In the genomic region with DNA sequence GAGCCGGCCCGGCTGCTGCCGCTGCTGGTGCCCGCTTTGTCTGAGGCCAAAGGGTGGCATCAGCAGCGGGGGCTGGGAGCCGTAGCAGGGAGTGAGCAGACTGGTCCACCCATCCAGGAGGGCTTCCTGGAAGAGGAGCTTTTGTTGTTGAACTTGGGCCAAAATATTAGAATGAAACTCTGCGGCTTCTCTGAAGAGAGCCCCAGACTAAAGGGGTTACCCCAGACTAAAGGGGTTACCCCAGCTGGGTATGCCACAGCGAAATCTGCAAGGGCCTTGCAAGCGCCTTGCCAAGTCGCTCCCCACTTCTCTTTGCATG, we compare ENCODE assay signal across 14 cellular contexts.
DNase-seq lines count a peak whose midpoint lies in the region; ATAC-seq, FAIRE-seq and TF ChIP-seq lines count a peak whose summit lies in the region.
"Had no signal": no experiment of that assay in that cellular context is flagged by ENCODE, and none has a peak within 500 bp of the region (broad histone marks: within the 10 kb centered on the region; RNA-seq: fewer than 3 reads in every experiment).

No MANE protein-coding gene starts in this region.

- TF ChIP-seq CTCF in A549 (IDR thresholded peaks at IDR 0.05): no peak
- TF ChIP-seq CTCF in brain (conservative IDR thresholded peaks at IDR 0.05): no peak
- no peak for TF ChIP-seq CTCF in nephron (IDR thresholded peaks at IDR 0.05; ENCODE audit: unreplicated experiment in 3 of 3)

- no peak for ATAC-seq in A549

- H3K9me2 ChIP-seq in Karpas-422 (replicated peaks; ENCODE audit: insufficient read depth, low read length): no peaks in the 10 kb centered on the region

- no peak for TF ChIP-seq EP300 in A549 (IDR thresholded peaks at IDR 0.05)

- POLR2A ChIA-PET in A549 (lab: Yijun Ruan, JAX): no interaction called here
- POLR2A ChIA-PET in activated CD4-positive, alpha-beta memory T cell treated with anti-CD3 and anti-CD28 coated beads for 36 hours (lab: Charles Lee): no interaction called here

- H3K4me3 ChIP-seq in A549 (no peak overlapping the region), Karpas-422 (ENCODE audit: low read length) (peak overlapping the region; percentile 41)
- H3K4me3 ChIP-seq: SJCRH30 had no signal

- H3K36me3 Mint-ChIP-seq in brain: no peaks in the 10 kb centered on the region
- H3K36me3 Mint-ChIP-seq in nephron (ENCODE audit: low read depth): no peaks in the 10 kb centered on the region
- no peaks in the 10 kb centered on the region for H3K36me3 Mint-ChIP-seq in activated CD4-positive, alpha-beta memory T cell treated with anti-CD3 and anti-CD28 coated beads for 36 hours

- in situ Hi-C loops in KBM-7 (cut with MboI; ENCODE audit: low pct_unique_long_range_greater_than_20kb, low sequenced_read_pairs): no loop called here

- peak overlapping the region; percentile 57 for H3K9ac ChIP-seq in Karpas-422 (ENCODE audit: low read length)

- H3K79me2 ChIP-seq in Karpas-422 (ENCODE audit: low read length): no peaks in the 10 kb centered on the region

- no peaks in the 10 kb centered on the region for H4K20me1 ChIP-seq in Karpas-422 (ENCODE audit: insufficient read depth, low read depth, low read length)

- CTCF ChIA-PET in A549 (lab: Yijun Ruan, JAX): interaction anchor here (1.3 kb wide), 1 partner anchor 20 kb away, joined by 3 read pairs; no protein-coding TSS in a partner anchor
- CTCF ChIA-PET in activated CD4-positive, alpha-beta memory T cell treated with anti-CD3 and anti-CD28 coated beads for 36 hours (lab: Charles Lee): no interaction called here

- H3K27ac Mint-ChIP-seq in brain (peak overlapping the region; percentile 23 to 90 (median 62)), nephron (peak overlapping the region in 2 of 3 experiments; percentile 37 to 62)
- H3K27ac Mint-ChIP-seq in activated CD4-positive, alpha-beta memory T cell treated with anti-CD3 and anti-CD28 coated beads for 36 hours: no peak overlapping the region

- H3K4me1 Mint-ChIP-seq in brain (peaks cover 87% of the 10 kb centered on the region), nephron (peaks cover 41% of the 10 kb centered on the region)
- no peaks in the 10 kb centered on the region for H3K4me1 Mint-ChIP-seq in activated CD4-positive, alpha-beta memory T cell treated with anti-CD3 and anti-CD28 coated beads for 36 hours (ENCODE audit: low read depth)

- no peak overlapping the region for H3K27ac ChIP-seq in A549
- peak overlapping the region; percentile 83 for H3K27ac ChIP-seq in Karpas-422 (ENCODE audit: low read length)
- H3K27ac ChIP-seq: RWPE1, SJCRH30 had no signal

- FAIRE-seq in A549 (lab: Jason Lieb, UNC): no peak

- H3K27me3 Mint-ChIP-seq in brain (peaks cover 1% of the 10 kb centered on the region), nephron (ENCODE audit: low read depth) (peaks cover 40% of the 10 kb centered on the region)
- H3K27me3 Mint-ChIP-seq in activated CD4-positive, alpha-beta memory T cell treated with anti-CD3 and anti-CD28 coated beads for 36 hours: no peaks in the 10 kb centered on the region

- H3K4me2 ChIP-seq in A549: no peak overlapping the region
- H3K4me2 ChIP-seq in Karpas-422 (ENCODE audit: low read depth, low read length, poor library complexity, severe bottlenecking): peak overlapping the region; percentile 64

- H3K9me3 ChIP-seq in A549 (no peaks in the 10 kb centered on the region), Karpas-422 (ENCODE audit: low read length) (no peaks in the 10 kb centered on the region)
- H3K9me3 ChIP-seq: SJCRH30 had no signal

- H3K9me3 Mint-ChIP-seq in brain (no peaks in the 10 kb centered on the region), nephron (no peaks in the 10 kb centered on the region)
- H3K9me3 Mint-ChIP-seq in activated CD4-positive, alpha-beta memory T cell treated with anti-CD3 and anti-CD28 coated beads for 36 hours: no peaks in the 10 kb centered on the region

- H3K36me3 ChIP-seq in Karpas-422 (ENCODE audit: insufficient read depth, low read length): no peaks in the 10 kb centered on the region
- H3K36me3 ChIP-seq: SJCRH30 had no signal

- no peaks in the 10 kb centered on the region for H3K27me3 ChIP-seq in Karpas-422 (ENCODE audit: low read length)

- no peak overlapping the region for H2AFZ ChIP-seq in Karpas-422 (ENCODE audit: low read length)

- TF ChIP-seq POLR2A in A549 (IDR thresholded peaks at IDR 0.05; ENCODE audit: low read length): no peak

- TF ChIP-seq RAD21 in A549 (conservative IDR thresholded peaks at IDR 0.05 in 1 of 2, IDR thresholded peaks at IDR 0.05 in 1 of 2): no peak

- no peak for DNase-seq in A549 (ENCODE audit: low read depth in 1 of 2, low spot score in 1 of 2)
- no peak for DNase-seq in Karpas-422
- no peak for DNase-seq in NCI-H2107 (lab: John Stamatoyannopoulos, UW)
- no peak for DNase-seq in NCI-H2081 (lab: John Stamatoyannopoulos, UW)
- DNase-seq in KBM-7: no peak
- DNase-seq in activated CD4-positive, alpha-beta memory T cell treated with anti-CD3 and anti-CD28 coated beads for 36 hours: no peak
- DNase-seq: DMS 273 treated with DMSO at 0.1 percent for 48 hours, NCI-H1694, NCI-H2171, NCI-H446 treated with DMSO at 0.1 percent for 48 hours had no signal

- intact Hi-C loops in activated CD4-positive, alpha-beta memory T cell treated with anti-CD3 and anti-CD28 coated beads for 36 hours (cut with micrococcal nuclease): no loop called here

- no peaks in the 10 kb centered on the region for H3K4me1 ChIP-seq in A549
- H3K4me1 ChIP-seq in Karpas-422 (ENCODE audit: low read length): peaks cover 88% of the 10 kb centered on the region

- peak overlapping the region in 1 of 5 experiments; percentile 36 for H3K4me3 Mint-ChIP-seq in brain
- H3K4me3 Mint-ChIP-seq in nephron: no peak overlapping the region
- no peak overlapping the region for H3K4me3 Mint-ChIP-seq in activated CD4-positive, alpha-beta memory T cell treated with anti-CD3 and anti-CD28 coated beads for 36 hours

- WGBS in A549 (ENCODE audit: missing lambda C conversion rate): 85% methylated on average over 5 of the region's 10 CpGs

TF ChIP-seq in A549, 52 proteins besides CTCF, POLR2A, EP300 and RAD21:
- TF ChIP-seq NR3C1 (IDR thresholded peaks at IDR 0.05): no peak
- peak; percentile 30 for TF ChIP-seq ZFP36 (IDR thresholded peaks at IDR 0.05; ENCODE audit: borderline replicate concordance, partially characterized antibody)
- TF ChIP-seq CBX2 (IDR thresholded peaks at IDR 0.05; ENCODE audit: borderline replicate concordance, low read depth): no peak
- no peak for TF ChIP-seq HOXB5 (CRISPR knock-in tag; IDR thresholded peaks at IDR 0.05)
- no peak for TF ChIP-seq HOXB13 (CRISPR knock-in tag; IDR thresholded peaks at IDR 0.05; ENCODE audit: low read depth)
